In genomic region chr15:100114100-100114499, GRCh38 we compare ENCODE assay signal across 8 cellular contexts.
DNase-seq lines count a peak whose midpoint lies in the region; ATAC-seq, FAIRE-seq and TF ChIP-seq lines count a peak whose summit lies in the region.

No MANE protein-coding gene starts in this region.

- DNase-seq in GM12878 (ENCODE audit: low read depth, low spot score): no peak
- peak; percentile 84 for DNase-seq in iris pigment epithelial cell (ENCODE audit: low read depth)
- peak; percentile 44 for DNase-seq in smooth muscle cell of the brain vasculature (ENCODE audit: low read depth, low spot score)
- no peak for DNase-seq in SKM-1 (lab: John Stamatoyannopoulos, UW; ENCODE audit: unreplicated experiment)
- DNase-seq in activated effector memory CD4-positive, alpha-beta T cell treated with anti-CD3 and anti-CD28 coated beads, Interleukin-2, amount 50 U/mL, for 16 hours: no peak
- no peak for DNase-seq in NCI-H446 (lab: John Stamatoyannopoulos, UW)
- DNase-seq in COR-L47 (lab: John Stamatoyannopoulos, UW): no peak

- no peak overlapping the region for H2AFZ ChIP-seq in GM12878 (ENCODE audit: control insufficient read depth, low read depth, low read length)

- intact Hi-C loops in GM12878 (cut with micrococcal nuclease; ENCODE audit: unreplicated experiment): no loop called here

- POLR2A ChIA-PET in GM12878 (lab: Charles Lee): no interaction called here

- in situ Hi-C loops in GM12878 (cut with MboI): no loop called here

- no peak for TF ChIP-seq EP300 in GM12878 (IDR thresholded peaks at IDR 0.05; ENCODE audit: borderline replicate concordance in 1 of 2, control insufficient read depth in 1 of 2, low read depth in 2 of 2, low read length in 2 of 2)

- SMC1A ChIA-PET in GM12878 (lab: Charles Lee; ENCODE audit: uncharacterized antibody, unreplicated experiment): no interaction called here

- 71% methylated on average over 8 of the region's 8 CpGs for WGBS in HUES64
- 42% methylated on average over 8 of the region's 8 CpGs for whole genome bisulfite sequencing in GM12878 (ENCODE audit: insufficient coverage, insufficient replicate concordance, low lambda C conversion rate, missing lambda C conversion rate)

- no TSS peak for BruUV-seq in GM12878 (replicated peaks; lab: Mats Ljungman, UMichigan)

- CTCF ChIA-PET in GM12878 (lab: Yijun Ruan, JAX): no interaction called here

- no peak overlapping the region for H3K9ac ChIP-seq in HUES64 (ENCODE audit: low read depth, low read length)
- H3K9ac ChIP-seq in GM12878 (ENCODE audit: control insufficient read depth, insufficient read depth, low read length): no peak overlapping the region

- H3K27me3 ChIP-seq in HUES64 (ENCODE audit: insufficient read depth, low read length): no peaks in the 10 kb centered on the region
- no peaks in the 10 kb centered on the region; a peak in 1 of 4 replicates for H3K27me3 ChIP-seq in GM12878 (replicated peaks in 1 of 2; ENCODE audit: control insufficient read depth in 2 of 2, insufficient read depth in 2 of 2, low read length in 1 of 2)

- no peaks in the 10 kb centered on the region for H4K20me1 ChIP-seq in GM12878 (ENCODE audit: control insufficient read depth, insufficient read depth)

- TF ChIP-seq CTCF in GM12878 (IDR thresholded peaks at IDR 0.05 in 2 of 3, conservative IDR thresholded peaks at IDR 0.05 in 1 of 3; ENCODE audit: control insufficient read depth in 2 of 3, extremely low read depth in 1 of 3, insufficient read depth in 1 of 3, low read depth in 3 of 3, low read length in 3 of 3): no peak

- peaks cover 17% of the 10 kb centered on the region for H3K4me1 ChIP-seq in HUES64 (ENCODE audit: insufficient read depth, low read length)
- no peaks in the 10 kb centered on the region; the same call in 1 of the 2 replicates for H3K4me1 ChIP-seq in GM12878 (ENCODE audit: control insufficient read depth, insufficient read depth, low read length)

- H3K27ac ChIP-seq in HUES64 (ENCODE audit: low read depth, low read length) (0 out of 2 replicates have a peak overlapping the region, but pooled peaks have one; percentile 15), GM12878 (ENCODE audit: control insufficient read depth, insufficient read depth) (no peak overlapping the region)

- no peak overlapping the region for H3K4me3 ChIP-seq in HUES64 (ENCODE audit: low read length)
- H3K4me3 ChIP-seq in GM12878: no peak overlapping the region

- no peak for TF ChIP-seq RAD21 in GM12878 (IDR thresholded peaks at IDR 0.05; ENCODE audit: insufficient read depth, low read depth, low read length)

- H3K9me3 ChIP-seq in HUES64 (ENCODE audit: insufficient read depth, low read depth, low read length) (no peaks in the 10 kb centered on the region), GM12878 (replicated peaks; ENCODE audit: control insufficient read depth, insufficient read depth, low read length) (no peaks in the 10 kb centered on the region; the same call in 2 of the 3 replicates)

- FAIRE-seq in GM12878 (lab: Jason Lieb, UNC): no peak

- no peak for TF ChIP-seq POLR2A in GM12878 (IDR thresholded peaks at IDR 0.05; ENCODE audit: low read depth, low read length)

- H3K4me2 ChIP-seq in GM12878 (ENCODE audit: control insufficient read depth, insufficient read depth): 0 out of 2 replicates have a peak overlapping the region, but pooled peaks have one; percentile 3

- ATAC-seq in GM12878: no peak

- RAD21 ChIA-PET in GM12878 (lab: Charles Lee; ENCODE audit: unreplicated experiment): no interaction called here

- H3K36me3 ChIP-seq in HUES64 (ENCODE audit: insufficient read depth, low read length) (no peaks in the 10 kb centered on the region), GM12878 (ENCODE audit: control insufficient read depth in 2 of 2, insufficient read depth in 2 of 2, low read length in 1 of 2) (no peaks in the 10 kb centered on the region)

- H3K79me2 ChIP-seq in GM12878 (ENCODE audit: control insufficient read depth, insufficient read depth, low read length): no peaks in the 10 kb centered on the region

TF ChIP-seq in GM12878, 131 proteins besides CTCF, POLR2A, EP300 and RAD21:
- no peak for TF ChIP-seq TAF1 (IDR thresholded peaks at IDR 0.05; ENCODE audit: borderline replicate concordance, low read depth, low read length)
- TF ChIP-seq E2F8 (IDR thresholded peaks at IDR 0.05; ENCODE audit: low read depth, partially characterized antibody): no peak
- no peak for TF ChIP-seq JUNB (IDR thresholded peaks at IDR 0.05)
- no peak for TF ChIP-seq POLR2AphosphoS5 (IDR thresholded peaks at IDR 0.05; ENCODE audit: low read length)
- TF ChIP-seq SMAD5 (IDR thresholded peaks at IDR 0.05; ENCODE audit: low read depth): no peak
- no peak for TF ChIP-seq IKZF2 (IDR thresholded peaks at IDR 0.05)
- TF ChIP-seq RUNX3 (IDR thresholded peaks at IDR 0.05; ENCODE audit: low read length): no peak
- no peak for TF ChIP-seq JUND (IDR thresholded peaks at IDR 0.05; ENCODE audit: low read depth, low read length)
- TF ChIP-seq RFX5 (IDR thresholded peaks at IDR 0.05; ENCODE audit: low read depth, low read length): no peak
- TF ChIP-seq FOXK2 (IDR thresholded peaks at IDR 0.05): no peak
- TF ChIP-seq RELB (IDR thresholded peaks at IDR 0.05; ENCODE audit: low read depth): no peak
- TF ChIP-seq KAT2A (conservative IDR thresholded peaks at IDR 0.05; ENCODE audit: control insufficient read depth, low read depth, low read length): no peak
- no peak for TF ChIP-seq SPI1 (IDR thresholded peaks at IDR 0.05; ENCODE audit: borderline replicate concordance, insufficient read depth, low read depth, low read length)
- TF ChIP-seq CREM (IDR thresholded peaks at IDR 0.05; ENCODE audit: low read depth): no peak
- TF ChIP-seq CEBPB (IDR thresholded peaks at IDR 0.05; ENCODE audit: borderline replicate concordance in 1 of 2, low read depth in 2 of 2, low read length in 2 of 2): no peak
- no peak for TF ChIP-seq MTA2 (IDR thresholded peaks at IDR 0.05; ENCODE audit: low read depth)
- no peak for TF ChIP-seq NFXL1 (IDR thresholded peaks at IDR 0.05; ENCODE audit: borderline replicate concordance)
- no peak for TF ChIP-seq RBBP5 (conservative IDR thresholded peaks at IDR 0.05)
- no peak for TF ChIP-seq EZH2 (IDR thresholded peaks at IDR 0.05; ENCODE audit: borderline replicate concordance, control insufficient read depth, low read depth, low read length)

Comparison
In these comparisons a context has a peak if more than half of its experiments do, and no peak if none do; other contexts are left out.
1. DNase-seq: peak in iris pigment epithelial cell (single experiment) and smooth muscle cell of the brain vasculature (single experiment); none in GM12878 (single experiment), SKM-1 (single experiment), activated effector memory CD4-positive, alpha-beta T cell treated with anti-CD3 and anti-CD28 coated beads, Interleukin-2, amount 50 U/mL, for 16 hours (single experiment), NCI-H446 (0 of 2) and COR-L47 (single experiment).